Comparison of ENCODE assay signal across 8 cellular contexts in genomic region chr2:233060500-233061006, GRCh38. TPM values are rescaled to one million over a fixed set of nuclear protein-coding genes. Genes with fewer than 3 reads are reported as not detected.
DNase-seq lines count a peak whose midpoint lies in the region; ATAC-seq, FAIRE-seq and TF ChIP-seq lines count a peak whose summit lies in the region.
"Had no signal": no experiment of that assay in that cellular context is flagged by ENCODE, and none has a peak within 500 bp of the region (broad histone marks: within the 10 kb centered on the region; RNA-seq: fewer than 3 reads in every experiment).

No MANE protein-coding gene starts in this region.

- H3K4me1 Mint-ChIP-seq in stimulated activated naive CD8-positive, alpha-beta T cell treated with anti-CD3 and anti-CD28 coated beads, Interleukin-15, Interleukin-2, amounts not matched to agents 100 ng/mL and 50 ng/mL, for 24 hours (ENCODE audit: low read depth): peaks cover 57% of the 10 kb centered on the region
- no peaks in the 10 kb centered on the region for H3K4me1 Mint-ChIP-seq in Caco-2 (ENCODE audit: low read depth, unreplicated experiment)
- peaks cover 12 to 25% of the 10 kb centered on the region in 2 experiments for H3K4me1 Mint-ChIP-seq in H9

- no peaks in the 10 kb centered on the region for H3K9me3 Mint-ChIP-seq in stimulated activated naive CD8-positive, alpha-beta T cell treated with anti-CD3 and anti-CD28 coated beads, Interleukin-15, Interleukin-2, amounts not matched to agents 100 ng/mL and 50 ng/mL, for 24 hours
- no peaks in the 10 kb centered on the region for H3K9me3 Mint-ChIP-seq in Caco-2 (ENCODE audit: unreplicated experiment)
- H3K9me3 Mint-ChIP-seq in H9: no peaks in the 10 kb centered on the region; a peak in 1 of 5 replicates

- H2BK5ac ChIP-seq in H9 (ENCODE audit: insufficient read length, low read length): no peak overlapping the region

- H2AK5ac ChIP-seq in H9 (ENCODE audit: insufficient read length, low read length): no peak overlapping the region

- no peak overlapping the region for H2AFZ ChIP-seq in OCI-LY1 (ENCODE audit: low read length)
- H2AFZ ChIP-seq in H9 (ENCODE audit: low read length): no peak overlapping the region

- peak; percentile 2 for ATAC-seq in GM19455 (IDR thresholded peaks at IDR 0.05; ENCODE audit: unreplicated experiment)
- ATAC-seq in HG03039 (IDR thresholded peaks at IDR 0.05; ENCODE audit: unreplicated experiment): no peak

- no peak overlapping the region for H2BK12ac ChIP-seq in H9 (ENCODE audit: insufficient read length, low read depth, low read length)

- H4K5ac ChIP-seq in H9 (ENCODE audit: insufficient read length, low read depth, low read length): no peak overlapping the region

- peaks cover 20% of the 10 kb centered on the region for H3K36me3 ChIP-seq in OCI-LY1 (ENCODE audit: insufficient read depth, low read length)
- H3K36me3 ChIP-seq in kidney (ENCODE audit: control insufficient read depth in 1 of 2, insufficient read depth in 2 of 2, low read length in 2 of 2): no peaks in the 10 kb centered on the region
- no peaks in the 10 kb centered on the region for H3K36me3 ChIP-seq in Caco-2 (ENCODE audit: control insufficient read depth, insufficient read depth, low read length)

- CTCF ChIA-PET in Caco-2 (lab: Charles Lee): interaction anchor here (0.6 to 0.7 kb wide), 3 partner anchors 7 to 229 kb away, joined by 3 read pairs; no protein-coding TSS in a partner anchor

- H4K91ac ChIP-seq in H9 (ENCODE audit: insufficient read length, low read depth, low read length): no peak overlapping the region

- peaks cover 11% of the 10 kb centered on the region for H3K36me3 Mint-ChIP-seq in stimulated activated naive CD8-positive, alpha-beta T cell treated with anti-CD3 and anti-CD28 coated beads, Interleukin-15, Interleukin-2, amounts not matched to agents 100 ng/mL and 50 ng/mL, for 24 hours (ENCODE audit: low read depth)
- no peaks in the 10 kb centered on the region for H3K36me3 Mint-ChIP-seq in Caco-2 (ENCODE audit: insufficient read depth, unreplicated experiment)
- no peaks in the 10 kb centered on the region for H3K36me3 Mint-ChIP-seq in H9 (ENCODE audit: insufficient read depth in 1 of 3, low read depth in 3 of 3)

- peak overlapping the region; percentile 94 for H3K27ac ChIP-seq in OCI-LY1 (ENCODE audit: low read depth, low read length, poor library complexity, severe bottlenecking)
- peak overlapping the region in 1 of 2 donors; percentile 80 for H3K27ac ChIP-seq in kidney (ENCODE audit: low read depth in 2 of 2, low read length in 2 of 2)
- H3K27ac ChIP-seq in H9 (ENCODE audit: insufficient read length, low read depth, low read length): no peak overlapping the region

- TF ChIP-seq CTCF in OCI-LY1 (IDR thresholded peaks at IDR 0.05; ENCODE audit: low read length) (no peak), kidney (IDR thresholded peaks at IDR 0.05; ENCODE audit: borderline replicate concordance, extremely low read depth, insufficient read depth) (no peak), Caco-2 (IDR thresholded peaks at IDR 0.05; ENCODE audit: insufficient read depth in 1 of 2, low read depth in 1 of 2, low read length in 1 of 2, severe bottlenecking in 1 of 2, unreplicated experiment in 1 of 2) (no peak), H9 (conservative IDR thresholded peaks at IDR 0.05) (no peak)

- peak overlapping the region; percentile 99 for H3K27ac Mint-ChIP-seq in stimulated activated naive CD8-positive, alpha-beta T cell treated with anti-CD3 and anti-CD28 coated beads, Interleukin-15, Interleukin-2, amounts not matched to agents 100 ng/mL and 50 ng/mL, for 24 hours
- H3K27ac Mint-ChIP-seq in Caco-2 (ENCODE audit: unreplicated experiment) (no peak overlapping the region), H9 (peak overlapping the region in 1 of 3 experiments; percentile 19; a peak in 1 of 7 replicates)

- H3K9ac ChIP-seq in OCI-LY1 (ENCODE audit: low read length): peak overlapping the region; percentile 88
- peak overlapping the region in 1 of 2 donors; percentile 53 for H3K9ac ChIP-seq in kidney (ENCODE audit: low read length in 2 of 2)
- H3K9ac ChIP-seq in H9 (ENCODE audit: extremely low read depth, insufficient read length, low read length): no peak overlapping the region

- H2BK20ac ChIP-seq in H9 (ENCODE audit: low read depth, low read length, poor library complexity, severe bottlenecking): no peak overlapping the region

- H3K9me2 ChIP-seq in OCI-LY1 (ENCODE audit: low read depth, low read length): no peaks in the 10 kb centered on the region

- no peak overlapping the region for H2BK15ac ChIP-seq in H9 (ENCODE audit: low read depth, low read length)

- POLR2A ChIA-PET in Caco-2 (lab: Charles Lee): no interaction called here

- no peaks in the 10 kb centered on the region for H3K79me1 ChIP-seq in H9 (ENCODE audit: insufficient read depth, low read depth, low read length, poor library complexity, severe bottlenecking)

- H3T11ph ChIP-seq in H9 (ENCODE audit: low read length): no peak overlapping the region

- H4K20me1 ChIP-seq in OCI-LY1 (ENCODE audit: insufficient read depth, low read length): no peaks in the 10 kb centered on the region
- no peaks in the 10 kb centered on the region for H4K20me1 ChIP-seq in H9 (ENCODE audit: control insufficient read depth, insufficient read depth, insufficient read length)

- H3K79me2 ChIP-seq in OCI-LY1 (ENCODE audit: insufficient read depth, low read length) (no peaks in the 10 kb centered on the region), H9 (ENCODE audit: insufficient read depth, low read length) (no peaks in the 10 kb centered on the region)

- no TSS peak for BruUV-seq in Caco-2 (replicated peaks; lab: Mats Ljungman, UMichigan)

- H3F3A ChIP-seq in OCI-LY1 (ENCODE audit: insufficient read depth, low read length): no peaks in the 10 kb centered on the region

- peak overlapping the region; percentile 87 for H3K4me3 Mint-ChIP-seq in stimulated activated naive CD8-positive, alpha-beta T cell treated with anti-CD3 and anti-CD28 coated beads, Interleukin-15, Interleukin-2, amounts not matched to agents 100 ng/mL and 50 ng/mL, for 24 hours
- no peak overlapping the region for H3K4me3 Mint-ChIP-seq in Caco-2 (ENCODE audit: unreplicated experiment)
- H3K4me3 Mint-ChIP-seq in H9: no peak overlapping the region

- H3K4me3 ChIP-seq in OCI-LY1 (ENCODE audit: low read depth, low read length, poor library complexity, severe bottlenecking) (peak overlapping the region; percentile 75), kidney (ENCODE audit: low read length in 2 of 2) (peak overlapping the region; percentile 52 to 62), Caco-2 (ENCODE audit: low read depth, low read length) (no peak overlapping the region)

- FAIRE-seq in kidney (lab: Jason Lieb, UNC): no peak

- peak overlapping the region; percentile 85 for H3K4me2 ChIP-seq in OCI-LY1 (ENCODE audit: low read length)
- no peak overlapping the region for H3K4me2 ChIP-seq in H9 (ENCODE audit: insufficient read depth, insufficient read length, low read length)

- DNase-seq in kidney (no peak), Caco-2 (no peak), H9 (no peak)

- H3K23ac ChIP-seq in H9 (ENCODE audit: insufficient read length, low read depth, low read length): no peak overlapping the region

- H3K9me3 ChIP-seq in OCI-LY1 (ENCODE audit: low read length) (no peaks in the 10 kb centered on the region), kidney (ENCODE audit: control insufficient read depth in 1 of 2, low read length in 2 of 2) (no peaks in the 10 kb centered on the region), Caco-2 (no peaks in the 10 kb centered on the region), H9 (ENCODE audit: control insufficient read depth, low read depth, low read length) (no peaks in the 10 kb centered on the region)

- no peak overlapping the region for H3K56ac ChIP-seq in H9 (ENCODE audit: insufficient read length, low read depth, low read length)

- H3K27me3 Mint-ChIP-seq in stimulated activated naive CD8-positive, alpha-beta T cell treated with anti-CD3 and anti-CD28 coated beads, Interleukin-15, Interleukin-2, amounts not matched to agents 100 ng/mL and 50 ng/mL, for 24 hours: no peaks in the 10 kb centered on the region
- H3K27me3 Mint-ChIP-seq in Caco-2 (ENCODE audit: insufficient read depth, unreplicated experiment): peaks cover 4% of the 10 kb centered on the region
- H3K27me3 Mint-ChIP-seq in H9 (ENCODE audit: low read depth): peaks cover 4% of the 10 kb centered on the region

- H4K8ac ChIP-seq in H9 (replicated peaks; ENCODE audit: insufficient read length, low read depth, low read length): no peak overlapping the region

- H3K23me2 ChIP-seq in H9 (ENCODE audit: insufficient read length, low read depth, low read length, poor library complexity, severe bottlenecking): no peaks in the 10 kb centered on the region

- WGBS in H9 (ENCODE audit: extremely low coverage, insufficient read length, low lambda C conversion rate): no CpG with 5 or more reads among the region's 13 CpGs

- H3K4ac ChIP-seq in H9 (ENCODE audit: low read depth, low read length): no peak overlapping the region

- H3K27me3 ChIP-seq in OCI-LY1 (ENCODE audit: insufficient read depth, low read length) (no peaks in the 10 kb centered on the region), Caco-2 (replicated peaks; ENCODE audit: control insufficient read depth, insufficient read depth, low read length) (no peaks in the 10 kb centered on the region), H9 (ENCODE audit: insufficient read depth, low read length) (no peaks in the 10 kb centered on the region)

- no peak overlapping the region for H3K18ac ChIP-seq in H9 (ENCODE audit: insufficient read length, low read depth, low read length)

- peaks cover 36% of the 10 kb centered on the region for H3K4me1 ChIP-seq in OCI-LY1 (ENCODE audit: insufficient read depth, low read length, severe bottlenecking)
- peaks cover 0 to 16% of the 10 kb centered on the region in 2 donors for H3K4me1 ChIP-seq in kidney (ENCODE audit: control insufficient read depth in 1 of 2, insufficient read depth in 1 of 2, low read depth in 1 of 2, low read length in 2 of 2)
- no peaks in the 10 kb centered on the region for H3K4me1 ChIP-seq in Caco-2
- no peaks in the 10 kb centered on the region for H3K4me1 ChIP-seq in H9 (ENCODE audit: insufficient read depth, low read length)

- H2BK120ac ChIP-seq in H9 (ENCODE audit: low read depth, low read length, poor library complexity, severe bottlenecking): no peak overlapping the region

- intact Hi-C loops in kidney (cut with DNase I): no loop called here
- intact Hi-C loops in Caco-2 (cut with micrococcal nuclease; ENCODE audit: unreplicated experiment): no loop called here

- H3K14ac ChIP-seq in H9 (ENCODE audit: insufficient read depth, low read length): no peak overlapping the region

RNA-seq across cellular contexts. Expression of gene INPP5D, which starts 0.4 kb away (rescaled TPM):
- total RNA-seq in kidney (29.6 TPM), Caco-2 (2022) (not detected in 2 replicates), H9 (2021) (12.7 and 13.1 TPM in 2 replicates)
- polyA plus RNA-seq in kidney (ENCODE audit: insufficient read depth, low read depth, low replicate concordance): 2.6 TPM

RNA-seq across cellular contexts. Expression of gene NEU2, which starts 28.1 kb away (rescaled TPM):
- total RNA-seq in kidney: not detected
- not detected for polyA plus RNA-seq in kidney (ENCODE audit: insufficient read depth, low read depth, low replicate concordance)
- total RNA-seq in Caco-2 (2022): not detected in 2 replicates
- total RNA-seq in H9 (2021): not detected in 2 replicates
- total RNA-seq: fibroblast of villous mesenchyme had no signal

RNA-seq across cellular contexts. Expression of gene NGEF, which starts 47.5 kb away (rescaled TPM):
- 4.8 TPM for total RNA-seq in kidney
- 5.3 TPM for polyA plus RNA-seq in kidney (ENCODE audit: insufficient read depth, low read depth, low replicate concordance)
- total RNA-seq in Caco-2 (2022): 0.39 and 0.77 TPM in 2 replicates
- total RNA-seq in H9 (2021): 1.9 and 2.2 TPM in 2 replicates

Comparison
In these comparisons a context has a peak if more than half of its experiments do, and no peak if none do; other contexts are left out.
1. RNA of gene INPP5D, which starts 0.4 kb away (total RNA-seq): 29.6 TPM in kidney (single experiment) and 12.7 to 13.1 TPM in H9; not detected in Caco-2; every median in the first group is over 10 times any median in the second.